Comparison of ENCODE assay signal across 23 cellular contexts in genomic region chr13:73390100-73390499, GRCh38.
"Had no signal": no experiment of that assay in that cellular context is flagged by ENCODE, and none has a peak within 500 bp of the region (broad histone marks: within the 10 kb centered on the region; RNA-seq: fewer than 3 reads in every experiment).

No MANE protein-coding gene starts in this region.

- H3K4me3 Mint-ChIP-seq: dendritic cell treated with granulocyte-macrophage colony-stimulating factor and Interleukin-4, amounts not matched to agents 40 ng/mL and 50 ng/mL, for 4 days; effector memory CD8-positive, alpha-beta T cell; immature natural killer cell; natural killer cell treated with Interleukin-12 subunit alpha and Interleukin-12 subunit beta and Interleukin-15 and Interleukin-18, amount 100 ng/mL, for 72 hours; neural progenitor cell; stimulated activated naive CD8-positive, alpha-beta T cell treated with anti-CD3 and anti-CD28 coated beads, Interleukin-15, Interleukin-2, amounts not matched to agents 100 ng/mL and 50 ng/mL, for 24 hours had no signal

- H3K27me3 ChIP-seq: left lung, neural progenitor cell, ovary, right atrium auricular region, testis, tibial nerve, upper lobe of right lung, vagina had no signal

- H3K27ac Mint-ChIP-seq: dendritic cell treated with granulocyte-macrophage colony-stimulating factor and Interleukin-4, amounts not matched to agents 40 ng/mL and 50 ng/mL, for 4 days; effector memory CD8-positive, alpha-beta T cell; immature natural killer cell; natural killer cell treated with Interleukin-12 subunit alpha and Interleukin-12 subunit beta and Interleukin-15 and Interleukin-18, amount 100 ng/mL, for 72 hours; neural progenitor cell; stimulated activated naive CD8-positive, alpha-beta T cell treated with anti-CD3 and anti-CD28 coated beads, Interleukin-15, Interleukin-2, amounts not matched to agents 100 ng/mL and 50 ng/mL, for 24 hours had no signal

- H3K9me3 ChIP-seq: lower lobe of right lung, ovary, right atrium auricular region, testis, upper lobe of right lung, vagina had no signal

- H3K36me3 ChIP-seq: left lung, lower lobe of right lung, neural progenitor cell, ovary, right atrium auricular region, tibial nerve, upper lobe of right lung, vagina had no signal

- H3K36me3 Mint-ChIP-seq: immature natural killer cell; natural killer cell treated with Interleukin-12 subunit alpha and Interleukin-12 subunit beta and Interleukin-15 and Interleukin-18, amount 100 ng/mL, for 72 hours; neural progenitor cell had no signal

- H3K4me1 ChIP-seq: left lung, lower lobe of right lung, neural progenitor cell, right atrium auricular region, testis, tibial nerve, upper lobe of right lung, vagina had no signal

- H2AFZ ChIP-seq: neural progenitor cell had no signal

- ATAC-seq: effector memory CD8-positive, alpha-beta T cell; left lung; lower lobe of right lung; upper lobe of right lung had no signal

- H3K27ac ChIP-seq: left lung, lower lobe of right lung, neural progenitor cell, ovary, right atrium auricular region, testis, tibial nerve, upper lobe of right lung, vagina had no signal

- H3K4me2 ChIP-seq: neural progenitor cell, smooth muscle cell had no signal

- H3K4me3 ChIP-seq: left lung, lower lobe of right lung, neural progenitor cell, ovary, right atrium auricular region, smooth muscle cell, testis, tibial nerve, upper lobe of right lung, vagina had no signal

- H3K27me3 Mint-ChIP-seq: dendritic cell treated with granulocyte-macrophage colony-stimulating factor and Interleukin-4, amounts not matched to agents 40 ng/mL and 50 ng/mL, for 4 days had no signal

- H3K9ac ChIP-seq: neural progenitor cell had no signal

- H3K4me1 Mint-ChIP-seq: immature natural killer cell, neural progenitor cell had no signal

- DNase-seq: cerebellar nuclear complex; effector memory CD8-positive, alpha-beta T cell; erythroblast; foreskin fibroblast; immature natural killer cell; left lung; lower lobe of right lung; mesenchymal stem cell; midbrain; nucleus accumbens; ovary; stimulated activated CD4-positive, alpha-beta T cell treated with anti-CD3 and anti-CD28 coated beads, Interleukin-2, amount 100 ng/mL, for 48 hours; testis; upper lobe of right lung had no signal

- FAIRE-seq: colon had no signal
